In genomic region chr11:112637046-112637445, GRCh38 we compare ENCODE assay signal across 19 cellular contexts.
DNase-seq lines count a peak whose midpoint lies in the region; ATAC-seq lines count a peak whose summit lies in the region.
"Had no signal": no experiment of that assay in that cellular context is flagged by ENCODE, and none has a peak within 500 bp of the region (broad histone marks: within the 10 kb centered on the region; RNA-seq: fewer than 3 reads in every experiment).

No MANE protein-coding gene starts in this region.

- H3K4ac ChIP-seq in trophoblast cell (ENCODE audit: low read depth, low read length), result no peak overlapping the region

- H3K9ac ChIP-seq in trophoblast cell (ENCODE audit: low read length), result no peak overlapping the region

- H2BK120ac ChIP-seq in trophoblast cell (ENCODE audit: insufficient read depth, low read length, poor library complexity), result no peak overlapping the region

- H2AFZ ChIP-seq in trophoblast cell (ENCODE audit: insufficient read depth, low read length, poor library complexity), result no peak overlapping the region

- no peaks in the 10 kb centered on the region for H3K36me3 ChIP-seq in trophoblast cell (ENCODE audit: control insufficient read depth in 1 of 2, insufficient read depth in 2 of 2, low read length in 2 of 2)

- no peak overlapping the region for H3K18ac ChIP-seq in trophoblast cell (ENCODE audit: low read length)

- no peak overlapping the region for H3K14ac ChIP-seq in trophoblast cell (ENCODE audit: low read length)

- no peaks in the 10 kb centered on the region for H3K79me1 ChIP-seq in trophoblast cell (ENCODE audit: low read length)

- H2AK5ac ChIP-seq in trophoblast cell (ENCODE audit: low read length), result no peak overlapping the region

- no peaks in the 10 kb centered on the region for H3K9me3 ChIP-seq in trophoblast cell (ENCODE audit: insufficient read depth, low read depth, low read length)
- H3K9me3 ChIP-seq: A549 had no signal

- H4K12ac ChIP-seq in trophoblast cell (ENCODE audit: low read depth, low read length), result no peak overlapping the region

- no peaks in the 10 kb centered on the region for H3K27me3 ChIP-seq in trophoblast cell (ENCODE audit: insufficient read depth, low read length)

- H3K23ac ChIP-seq in trophoblast cell (ENCODE audit: low read length), result no peak overlapping the region

- H3K27ac ChIP-seq in caudate nucleus (ENCODE audit: low read depth, low read length) (peak overlapping the region; percentile 96), trophoblast cell (ENCODE audit: low read depth, low read length) (no peak overlapping the region)
- H3K27ac ChIP-seq: A549, RWPE1 had no signal

- no peaks in the 10 kb centered on the region for H3K79me2 ChIP-seq in trophoblast cell (ENCODE audit: control insufficient read depth, insufficient read depth, low read length, poor library complexity)

- no peak overlapping the region for H3K4me2 ChIP-seq in trophoblast cell (ENCODE audit: low read length)
- H3K4me2 ChIP-seq: A549 had no signal

- in situ Hi-C loops in G401 (cut with HindIII; ENCODE audit: low sequenced_read_pairs), result no loop called here

- DNase-seq in G401 (ENCODE audit: low spot score), result peak; percentile 12
- peak in 59 of 61 donors; percentile 44 to 97 (median 86) for DNase-seq in caudate nucleus (lab: John Stamatoyannopoulos, UW)
- peak; percentile 95 for DNase-seq in medulla oblongata (ENCODE audit: extremely low spot score)
- peak; percentile 98 for DNase-seq in putamen (ENCODE audit: low spot score)
- DNase-seq in trophoblast cell, result no peak
- no peak for DNase-seq in NCI-H446 treated with DMSO at 0.1 percent for 48 hours (lab: John Stamatoyannopoulos, UW)
- DNase-seq: CD4-positive, CD25-positive, alpha-beta regulatory T cell; DMS53; HCEC 1CT; Karpas-422; NCI-H1417 treated with DMSO at 0.1 percent for 48 hours; NCI-H2029; NCI-H526 treated with DMSO at 0.1 percent for 48 hours; NK-92 treated with Interleukin-12 subunit alpha and Interleukin-12 subunit beta, amount 100 ng/mL, for 24 hours; OCI-M1 had no signal

- H4K91ac ChIP-seq in trophoblast cell (ENCODE audit: low read depth, low read length), result no peak overlapping the region

- no peaks in the 10 kb centered on the region for H3K4me1 ChIP-seq in trophoblast cell (ENCODE audit: control insufficient read depth in 1 of 2, insufficient read depth in 2 of 2, low read length in 2 of 2)
- H3K4me1 ChIP-seq: A549 had no signal

- ATAC-seq in GM19328 (IDR thresholded peaks at IDR 0.05; ENCODE audit: unreplicated experiment) (no peak), GM21717 (IDR thresholded peaks at IDR 0.05; ENCODE audit: unreplicated experiment) (no peak)
- ATAC-seq: A549 had no signal

- no peak overlapping the region for H2BK12ac ChIP-seq in trophoblast cell (ENCODE audit: low read length)

- H2BK5ac ChIP-seq in trophoblast cell (ENCODE audit: low read depth, low read length, poor library complexity), result no peak overlapping the region

- H3K4me3 ChIP-seq in trophoblast cell (ENCODE audit: low read depth, low read length), result no peak overlapping the region
- H3K4me3 ChIP-seq: A549 had no signal

- H4K8ac ChIP-seq in trophoblast cell (ENCODE audit: low read depth, low read length), result no peak overlapping the region

- no CpG with 5 or more reads among the region's 2 CpGs for whole genome bisulfite sequencing in trophoblast cell (ENCODE audit: extremely low coverage, insufficient coverage, insufficient read length)

Comparison
In these comparisons a context has a peak if more than half of its experiments do, and no peak if none do; other contexts are left out.
1. DNase-seq: peak in G401 (single experiment), caudate nucleus (59 of 61), medulla oblongata (single experiment) and putamen (single experiment); none in trophoblast cell (0 of 2) and NCI-H446 treated with DMSO at 0.1 percent for 48 hours (single experiment).